Comparison of ENCODE assay signal across 39 cellular contexts in the genomic region with DNA sequence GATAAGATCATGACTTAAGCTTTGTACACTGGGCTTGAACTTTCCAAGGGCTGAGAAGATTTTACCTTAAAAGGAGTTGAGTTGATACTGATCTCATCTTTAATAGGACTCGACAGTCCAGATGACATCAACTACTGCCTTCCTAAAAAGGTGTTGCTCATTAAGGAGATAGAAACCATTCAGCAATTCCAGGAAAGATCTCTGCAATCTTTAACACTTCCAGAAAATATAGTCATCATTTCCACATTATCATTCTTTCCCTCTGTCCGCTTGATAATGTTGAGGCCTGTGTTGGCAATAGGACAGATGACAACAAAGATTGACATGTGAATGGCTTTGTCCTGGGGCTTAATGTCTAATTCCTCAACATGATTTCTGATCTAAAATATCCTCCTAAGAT.
"Had no signal": no experiment of that assay in that cellular context is flagged by ENCODE, and none has a peak within 500 bp of the region (broad histone marks: within the 10 kb centered on the region; RNA-seq: fewer than 3 reads in every experiment).

No MANE protein-coding gene starts in this region.

- H3K4me1 ChIP-seq: ascending aorta, breast epithelium had no signal

- H3K36me3 Mint-ChIP-seq: activated naive CD4-positive, alpha-beta T cell treated with anti-CD3 and anti-CD28 coated beads, Interleukin-2, amount 10 ng/mL, durations not matched to agents 7 days and 5 days; activated naive CD4-positive, alpha-beta T cell treated with anti-CD3 and anti-CD28 coated beads, Interleukin-2, amount 50 U/mL, for 24 hours; activated naive CD4-positive, alpha-beta T cell treated with anti-CD3 and anti-CD28 coated beads, Interleukin-2, amount 50 U/mL, for 72 hours; activated naive CD8-positive, alpha-beta T cell; activated naive CD8-positive, alpha-beta T cell treated with anti-CD3 and anti-CD28 coated beads for 36 hours; activated naive CD8-positive, alpha-beta T cell treated with anti-CD3 and anti-CD28 coated beads, Interleukin-2, amount 10 ng/mL, durations not matched to agents 7 days and 5 days; brain had no signal

- H3K36me3 ChIP-seq: adrenal gland, ascending aorta, brain microvascular endothelial cell, breast epithelium, cardiac muscle cell had no signal

- ATAC-seq: activated naive CD4-positive, alpha-beta T cell treated with anti-CD3 and anti-CD28 coated beads, Interleukin-2, amount 50 U/mL, for 72 hours; activated naive CD8-positive, alpha-beta T cell treated with anti-CD3 and anti-CD28 coated beads, Interleukin-2, amount 50 U/mL, for 24 hours; activated T-cell treated with anti-CD3 and anti-CD28 coated beads, Interleukin-2, amount 50 U/mL, for 4 hours; activated T-cell treated with anti-CD3 and anti-CD28 coated beads, Interleukin-2, amount 50 U/mL, for 72 hours; activated T-helper 17 cell treated with anti-CD3 and anti-CD28 coated beads, Interleukin-2, amount 50 U/mL, for 72 hours; body of pancreas had no signal

- FAIRE-seq: astrocyte had no signal

- H3K4me1 Mint-ChIP-seq: activated naive CD4-positive, alpha-beta T cell treated with anti-CD3 and anti-CD28 coated beads, Interleukin-2, amount 10 ng/mL, durations not matched to agents 7 days and 5 days; activated naive CD4-positive, alpha-beta T cell treated with anti-CD3 and anti-CD28 coated beads, Interleukin-2, amount 50 U/mL, for 24 hours; activated naive CD8-positive, alpha-beta T cell treated with anti-CD3 and anti-CD28 coated beads for 36 hours; activated naive CD8-positive, alpha-beta T cell treated with anti-CD3 and anti-CD28 coated beads, Interleukin-2, amount 10 ng/mL, durations not matched to agents 7 days and 5 days; activated naive CD8-positive, alpha-beta T cell treated with anti-CD3 and anti-CD28 coated beads, Interleukin-2, amount 50 U/mL, for 24 hours; activated T-helper 17 cell treated with anti-CD3 and anti-CD28 coated beads, Interleukin-2, amount 50 U/mL, for 72 hours; brain; central memory CD8-positive, alpha-beta T cell had no signal

- H3K27me3 Mint-ChIP-seq: activated naive CD4-positive, alpha-beta T cell treated with anti-CD3 and anti-CD28 coated beads, Interleukin-2, amount 10 ng/mL, durations not matched to agents 7 days and 5 days; activated naive CD8-positive, alpha-beta T cell treated with anti-CD3 and anti-CD28 coated beads, Interleukin-2, amount 10 ng/mL, durations not matched to agents 7 days and 5 days; brain had no signal

- H3K9me3 ChIP-seq: adrenal gland, ascending aorta, body of pancreas, breast epithelium had no signal

- H3K27me3 ChIP-seq: adrenal gland, ascending aorta, body of pancreas, brain microvascular endothelial cell, breast epithelium, cardiac muscle cell had no signal

- H3K27ac ChIP-seq: adrenal gland, ascending aorta, body of pancreas, brain microvascular endothelial cell, breast epithelium, cardiac muscle cell had no signal

- H3K9me3 Mint-ChIP-seq: activated naive CD4-positive, alpha-beta T cell treated with anti-CD3 and anti-CD28 coated beads for 36 hours; activated naive CD4-positive, alpha-beta T cell treated with anti-CD3 and anti-CD28 coated beads, Interleukin-2, amount 10 ng/mL, durations not matched to agents 7 days and 5 days; activated naive CD4-positive, alpha-beta T cell treated with anti-CD3 and anti-CD28 coated beads, Interleukin-2, amount 50 U/mL, for 24 hours; activated naive CD8-positive, alpha-beta T cell treated with anti-CD3 and anti-CD28 coated beads for 36 hours; activated T-cell treated with anti-CD3 and anti-CD28 coated beads, Interleukin-2, amount 50 U/mL, for 24 hours; activated T-cell treated with anti-CD3 and anti-CD28 coated beads, Interleukin-2, amount 50 U/mL, for 4 hours; activated T-helper 1 cell treated with anti-CD3 and anti-CD28 coated beads, Interleukin-12 subunit alpha, Interleukin-12 subunit beta, Interleukin-2, Interleukin-4 antibody, amounts not matched to agents 30 ng/mL and 10 ng/mL and 1 ng/mL, durations not matched to agents 14 hours and 24 hours and 36 hours; activated T-helper 2 cell treated with anti-CD3 and anti-CD28 coated beads, Interferon-gamma antibody, Interleukin-2, Interleukin-4, amounts not matched to agents 10 μg/mL and 5 μg/mL and 100 μg/mL, durations not matched to agents 14 hours and 24 hours and 36 hours; central memory CD8-positive, alpha-beta T cell had no signal

- H3K4me3 Mint-ChIP-seq: activated naive CD4-positive, alpha-beta T cell treated with anti-CD3 and anti-CD28 coated beads for 36 hours; activated naive CD4-positive, alpha-beta T cell treated with anti-CD3 and anti-CD28 coated beads, Interleukin-2, amount 10 ng/mL, durations not matched to agents 7 days and 5 days; activated naive CD4-positive, alpha-beta T cell treated with anti-CD3 and anti-CD28 coated beads, Interleukin-2, amount 50 U/mL, for 24 hours; activated naive CD8-positive, alpha-beta T cell; activated naive CD8-positive, alpha-beta T cell treated with anti-CD3 and anti-CD28 coated beads for 36 hours; activated naive CD8-positive, alpha-beta T cell treated with anti-CD3 and anti-CD28 coated beads, Interleukin-2, amount 10 ng/mL, durations not matched to agents 7 days and 5 days; activated naive CD8-positive, alpha-beta T cell treated with anti-CD3 and anti-CD28 coated beads, Interleukin-2, amount 50 U/mL, for 24 hours; activated T-cell treated with anti-CD3 and anti-CD28 coated beads, Interleukin-2, amount 50 U/mL, for 24 hours; activated T-cell treated with anti-CD3 and anti-CD28 coated beads, Interleukin-2, amount 50 U/mL, for 4 hours; activated T-cell treated with anti-CD3 and anti-CD28 coated beads, Interleukin-2, amount 50 U/mL, for 72 hours; activated T-helper 1 cell treated with anti-CD3 and anti-CD28 coated beads, Interleukin-12 subunit alpha, Interleukin-12 subunit beta, Interleukin-2, Interleukin-4 antibody, amounts not matched to agents 30 ng/mL and 10 ng/mL and 1 ng/mL, durations not matched to agents 14 hours and 24 hours and 36 hours; activated T-helper 17 cell treated with anti-CD3 and anti-CD28 coated beads, Interleukin-2, amount 50 U/mL, for 72 hours; brain; central memory CD8-positive, alpha-beta T cell had no signal

- H3K27ac Mint-ChIP-seq: activated naive CD4-positive, alpha-beta T cell treated with anti-CD3 and anti-CD28 coated beads for 36 hours; activated naive CD4-positive, alpha-beta T cell treated with anti-CD3 and anti-CD28 coated beads, Interleukin-2, amount 10 ng/mL, durations not matched to agents 7 days and 5 days; activated naive CD4-positive, alpha-beta T cell treated with anti-CD3 and anti-CD28 coated beads, Interleukin-2, amount 50 U/mL, for 24 hours; activated naive CD4-positive, alpha-beta T cell treated with anti-CD3 and anti-CD28 coated beads, Interleukin-2, amount 50 U/mL, for 72 hours; activated naive CD8-positive, alpha-beta T cell; activated naive CD8-positive, alpha-beta T cell treated with anti-CD3 and anti-CD28 coated beads for 36 hours; activated naive CD8-positive, alpha-beta T cell treated with anti-CD3 and anti-CD28 coated beads, Interleukin-2, amount 10 ng/mL, durations not matched to agents 7 days and 5 days; activated naive CD8-positive, alpha-beta T cell treated with anti-CD3 and anti-CD28 coated beads, Interleukin-2, amount 50 U/mL, for 24 hours; activated T-cell treated with anti-CD3 and anti-CD28 coated beads, Interleukin-2, amount 50 U/mL, for 24 hours; activated T-cell treated with anti-CD3 and anti-CD28 coated beads, Interleukin-2, amount 50 U/mL, for 72 hours; activated T-helper 1 cell treated with anti-CD3 and anti-CD28 coated beads, Interleukin-12 subunit alpha, Interleukin-12 subunit beta, Interleukin-2, Interleukin-4 antibody, amounts not matched to agents 30 ng/mL and 10 ng/mL and 1 ng/mL, durations not matched to agents 14 hours and 24 hours and 36 hours; activated T-helper 17 cell treated with anti-CD3 and anti-CD28 coated beads, Interleukin-2, amount 50 U/mL, for 72 hours; activated T-helper 2 cell treated with anti-CD3 and anti-CD28 coated beads, Interferon-gamma antibody, Interleukin-2, Interleukin-4, amounts not matched to agents 10 μg/mL and 5 μg/mL and 100 μg/mL, durations not matched to agents 14 hours and 24 hours and 36 hours; brain had no signal

- H3K4me3 ChIP-seq: adrenal gland, ascending aorta, body of pancreas, breast epithelium, cardiac muscle cell had no signal

- DNase-seq: activated effector memory CD4-positive, alpha-beta T cell treated with anti-CD3 and anti-CD28 coated beads, Interleukin-2, amount 50 U/mL, for 16 hours; activated effector memory CD4-positive, alpha-beta T cell treated with Interleukin-2 at 50 U/mL for 16 hours; activated gamma-delta T cell; activated gamma-delta T cell treated with Interleukin-2 at 50 U/mL for 16 hours; activated naive CD4-positive, alpha-beta T cell; activated naive CD4-positive, alpha-beta T cell treated with anti-CD3 and anti-CD28 coated beads for 36 hours; activated naive CD4-positive, alpha-beta T cell treated with anti-CD3 and anti-CD28 coated beads, Interleukin-2, amount 10 ng/mL, durations not matched to agents 7 days and 5 days; activated naive CD4-positive, alpha-beta T cell treated with anti-CD3 and anti-CD28 coated beads, Interleukin-2, amount 50 U/mL, for 16 hours; activated naive CD4-positive, alpha-beta T cell treated with Interleukin-2 at 50 U/mL for 16 hours; activated naive CD8-positive, alpha-beta T cell treated with anti-CD3 and anti-CD28 coated beads for 36 hours; activated naive CD8-positive, alpha-beta T cell treated with anti-CD3 and anti-CD28 coated beads, Interleukin-2, amount 10 ng/mL, durations not matched to agents 7 days and 5 days; activated naive CD8-positive, alpha-beta T cell treated with anti-CD3 and anti-CD28 coated beads, Interleukin-2, amount 50 U/mL, for 24 hours; activated T-cell treated with anti-CD3 and anti-CD28 coated beads, Interleukin-2, amount 50 U/mL, for 1 hour; activated T-cell treated with anti-CD3 and anti-CD28 coated beads, Interleukin-2, amount 50 U/mL, for 24 hours; activated T-cell treated with anti-CD3 and anti-CD28 coated beads, Interleukin-2, amount 50 U/mL, for 4 hours; activated T-cell treated with anti-CD3 and anti-CD28 coated beads, Interleukin-2, amount 50 U/mL, for 48 hours; activated T-cell treated with anti-CD3 and anti-CD28 coated beads, Interleukin-2, amount 50 U/mL, for 72 hours; adrenal gland; amniotic stem cell; amygdala; anterior cingulate cortex; aorta; body of pancreas; brain microvascular endothelial cell; caudate nucleus; central memory CD4-positive, alpha-beta T cell; cerebellar nuclear complex had no signal
